1 cellular context compared by ENCODE assay signal in genomic region chr1:114757455-114758250, GRCh38.
TF ChIP-seq lines count a peak whose summit lies in the region.

CSDE1 (minus strand) TSS chr1:114757984; CDS start chr1:114739890, 18,094 bp downstream.

TF ChIP-seq in HepG2, 621 proteins besides CTCF, POLR2A, EP300 and RAD21 (continued from another document and continues in another):
- TF ChIP-seq, protein P1, sequence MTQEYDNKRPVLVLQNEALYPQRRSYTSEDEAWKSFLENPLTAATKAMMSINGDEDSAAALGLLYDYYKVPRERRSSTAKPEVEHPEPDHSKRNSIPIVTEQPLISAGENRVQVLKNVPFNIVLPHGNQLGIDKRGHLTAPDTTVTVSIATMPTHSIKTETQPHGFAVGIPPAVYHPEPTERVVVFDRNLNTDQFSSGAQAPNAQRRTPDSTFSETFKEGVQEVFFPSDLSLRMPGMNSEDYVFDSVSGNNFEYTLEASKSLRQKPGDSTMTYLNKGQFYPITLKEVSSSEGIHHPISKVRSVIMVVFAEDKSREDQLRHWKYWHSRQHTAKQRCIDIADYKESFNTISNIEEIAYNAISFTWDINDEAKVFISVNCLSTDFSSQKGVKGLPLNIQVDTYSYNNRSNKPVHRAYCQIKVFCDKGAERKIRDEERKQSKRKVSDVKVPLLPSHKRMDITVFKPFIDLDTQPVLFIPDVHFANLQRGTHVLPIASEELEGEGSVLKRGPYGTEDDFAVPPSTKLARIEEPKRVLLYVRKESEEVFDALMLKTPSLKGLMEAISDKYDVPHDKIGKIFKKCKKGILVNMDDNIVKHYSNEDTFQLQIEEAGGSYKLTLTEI (CRISPR knock-in tag; conservative IDR thresholded peaks at IDR 0.05), result no peak
- TF ChIP-seq TCF12 (IDR thresholded peaks at IDR 0.05), result no peak
- TF ChIP-seq TCF12 (CRISPR knock-in tag; IDR thresholded peaks at IDR 0.05), result 0 out of 2 replicates have a peak, but pooled peaks have one; percentile 58
- TF ChIP-seq TBP (CRISPR knock-in tag; IDR thresholded peaks at IDR 0.05), result 0 out of 2 replicates have a peak, but pooled peaks have one; percentile 9
- no peak for TF ChIP-seq ZNF530 (CRISPR knock-in tag; IDR thresholded peaks at IDR 0.05; ENCODE audit: low read depth)
- no peak; the same call in 1 of the 2 replicates for TF ChIP-seq ZBTB26 (CRISPR knock-in tag; IDR thresholded peaks at IDR 0.05; ENCODE audit: borderline replicate concordance)
- TF ChIP-seq POLR2AphosphoS2 (IDR thresholded peaks at IDR 0.05; ENCODE audit: low read depth, low read length), result peak; percentile 88; the same call in 1 of the 2 replicates
- no peak; the same call in 1 of the 2 replicates for TF ChIP-seq ZC3H13 (CRISPR knock-in tag; IDR thresholded peaks at IDR 0.05)
- no peak for TF ChIP-seq ONECUT2 (CRISPR knock-in tag; IDR thresholded peaks at IDR 0.05)
- TF ChIP-seq, protein P2, sequence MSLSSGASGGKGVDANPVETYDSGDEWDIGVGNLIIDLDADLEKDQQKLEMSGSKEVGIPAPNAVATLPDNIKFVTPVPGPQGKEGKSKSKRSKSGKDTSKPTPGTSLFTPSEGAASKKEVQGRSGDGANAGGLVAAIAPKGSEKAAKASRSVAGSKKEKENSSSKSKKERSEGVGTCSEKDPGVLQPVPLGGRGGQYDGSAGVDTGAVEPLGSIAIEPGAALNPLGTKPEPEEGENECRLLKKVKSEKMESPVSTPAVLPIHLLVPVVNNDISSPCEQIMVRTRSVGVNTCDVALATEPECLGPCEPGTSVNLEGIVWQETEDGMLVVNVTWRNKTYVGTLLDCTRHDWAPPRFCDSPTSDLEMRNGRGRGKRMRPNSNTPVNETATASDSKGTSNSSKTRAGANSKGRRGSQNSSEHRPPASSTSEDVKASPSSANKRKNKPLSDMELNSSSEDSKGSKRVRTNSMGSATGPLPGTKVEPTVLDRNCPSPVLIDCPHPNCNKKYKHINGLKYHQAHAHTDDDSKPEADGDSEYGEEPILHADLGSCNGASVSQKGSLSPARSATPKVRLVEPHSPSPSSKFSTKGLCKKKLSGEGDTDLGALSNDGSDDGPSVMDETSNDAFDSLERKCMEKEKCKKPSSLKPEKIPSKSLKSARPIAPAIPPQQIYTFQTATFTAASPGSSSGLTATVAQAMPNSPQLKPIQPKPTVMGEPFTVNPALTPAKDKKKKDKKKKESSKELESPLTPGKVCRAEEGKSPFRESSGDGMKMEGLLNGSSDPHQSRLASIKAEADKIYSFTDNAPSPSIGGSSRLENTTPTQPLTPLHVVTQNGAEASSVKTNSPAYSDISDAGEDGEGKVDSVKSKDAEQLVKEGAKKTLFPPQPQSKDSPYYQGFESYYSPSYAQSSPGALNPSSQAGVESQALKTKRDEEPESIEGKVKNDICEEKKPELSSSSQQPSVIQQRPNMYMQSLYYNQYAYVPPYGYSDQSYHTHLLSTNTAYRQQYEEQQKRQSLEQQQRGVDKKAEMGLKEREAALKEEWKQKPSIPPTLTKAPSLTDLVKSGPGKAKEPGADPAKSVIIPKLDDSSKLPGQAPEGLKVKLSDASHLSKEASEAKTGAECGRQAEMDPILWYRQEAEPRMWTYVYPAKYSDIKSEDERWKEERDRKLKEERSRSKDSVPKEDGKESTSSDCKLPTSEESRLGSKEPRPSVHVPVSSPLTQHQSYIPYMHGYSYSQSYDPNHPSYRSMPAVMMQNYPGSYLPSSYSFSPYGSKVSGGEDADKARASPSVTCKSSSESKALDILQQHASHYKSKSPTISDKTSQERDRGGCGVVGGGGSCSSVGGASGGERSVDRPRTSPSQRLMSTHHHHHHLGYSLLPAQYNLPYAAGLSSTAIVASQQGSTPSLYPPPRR (CRISPR knock-in tag; IDR thresholded peaks at IDR 0.05; ENCODE audit: borderline replicate concordance), result no peak
- TF ChIP-seq KDM6A (CRISPR knock-in tag; IDR thresholded peaks at IDR 0.05; ENCODE audit: low read depth), result no peak
- no peak for TF ChIP-seq NFIC (IDR thresholded peaks at IDR 0.05; ENCODE audit: low read length)
- TF ChIP-seq, protein P3, sequence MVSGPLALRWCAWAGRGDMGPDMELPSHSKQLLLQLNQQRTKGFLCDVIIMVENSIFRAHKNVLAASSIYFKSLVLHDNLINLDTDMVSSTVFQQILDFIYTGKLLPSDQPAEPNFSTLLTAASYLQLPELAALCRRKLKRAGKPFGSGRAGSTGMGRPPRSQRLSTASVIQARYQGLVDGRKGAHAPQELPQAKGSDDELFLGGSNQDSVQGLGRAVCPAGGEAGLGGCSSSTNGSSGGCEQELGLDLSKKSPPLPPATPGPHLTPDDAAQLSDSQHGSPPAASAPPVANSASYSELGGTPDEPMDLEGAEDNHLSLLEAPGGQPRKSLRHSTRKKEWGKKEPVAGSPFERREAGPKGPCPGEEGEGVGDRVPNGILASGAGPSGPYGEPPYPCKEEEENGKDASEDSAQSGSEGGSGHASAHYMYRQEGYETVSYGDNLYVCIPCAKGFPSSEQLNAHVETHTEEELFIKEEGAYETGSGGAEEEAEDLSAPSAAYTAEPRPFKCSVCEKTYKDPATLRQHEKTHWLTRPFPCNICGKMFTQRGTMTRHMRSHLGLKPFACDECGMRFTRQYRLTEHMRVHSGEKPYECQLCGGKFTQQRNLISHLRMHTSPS (CRISPR knock-in tag; IDR thresholded peaks at IDR 0.05; ENCODE audit: low read depth), result no peak
- TF ChIP-seq ELF1 (CRISPR knock-in tag; IDR thresholded peaks at IDR 0.05), result peak; percentile 51
- no peak for TF ChIP-seq FOXA1 (IDR thresholded peaks at IDR 0.05)
- TF ChIP-seq FOXA1 (CRISPR knock-in tag; IDR thresholded peaks at IDR 0.05), result peak; percentile 71
- TF ChIP-seq ATM (IDR thresholded peaks at IDR 0.05; ENCODE audit: borderline replicate concordance), result no peak
- no peak for TF ChIP-seq JUNB (CRISPR knock-in tag; IDR thresholded peaks at IDR 0.05; ENCODE audit: borderline replicate concordance)
- TF ChIP-seq HOXA7 (CRISPR knock-in tag; IDR thresholded peaks at IDR 0.05), result no peak
- no peak for TF ChIP-seq ZNF766 (CRISPR knock-in tag; IDR thresholded peaks at IDR 0.05; ENCODE audit: borderline replicate concordance)
- TF ChIP-seq, protein P4, sequence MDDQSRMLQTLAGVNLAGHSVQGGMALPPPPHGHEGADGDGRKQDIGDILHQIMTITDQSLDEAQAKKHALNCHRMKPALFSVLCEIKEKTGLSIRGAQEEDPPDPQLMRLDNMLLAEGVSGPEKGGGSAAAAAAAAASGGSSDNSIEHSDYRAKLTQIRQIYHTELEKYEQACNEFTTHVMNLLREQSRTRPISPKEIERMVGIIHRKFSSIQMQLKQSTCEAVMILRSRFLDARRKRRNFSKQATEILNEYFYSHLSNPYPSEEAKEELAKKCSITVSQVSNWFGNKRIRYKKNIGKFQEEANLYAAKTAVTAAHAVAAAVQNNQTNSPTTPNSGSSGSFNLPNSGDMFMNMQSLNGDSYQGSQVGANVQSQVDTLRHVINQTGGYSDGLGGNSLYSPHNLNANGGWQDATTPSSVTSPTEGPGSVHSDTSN (CRISPR knock-in tag; IDR thresholded peaks at IDR 0.05; ENCODE audit: borderline replicate concordance), result no peak
- TF ChIP-seq BATF2 (CRISPR knock-in tag; IDR thresholded peaks at IDR 0.05), result peak; percentile 77
- TF ChIP-seq, protein P5, sequence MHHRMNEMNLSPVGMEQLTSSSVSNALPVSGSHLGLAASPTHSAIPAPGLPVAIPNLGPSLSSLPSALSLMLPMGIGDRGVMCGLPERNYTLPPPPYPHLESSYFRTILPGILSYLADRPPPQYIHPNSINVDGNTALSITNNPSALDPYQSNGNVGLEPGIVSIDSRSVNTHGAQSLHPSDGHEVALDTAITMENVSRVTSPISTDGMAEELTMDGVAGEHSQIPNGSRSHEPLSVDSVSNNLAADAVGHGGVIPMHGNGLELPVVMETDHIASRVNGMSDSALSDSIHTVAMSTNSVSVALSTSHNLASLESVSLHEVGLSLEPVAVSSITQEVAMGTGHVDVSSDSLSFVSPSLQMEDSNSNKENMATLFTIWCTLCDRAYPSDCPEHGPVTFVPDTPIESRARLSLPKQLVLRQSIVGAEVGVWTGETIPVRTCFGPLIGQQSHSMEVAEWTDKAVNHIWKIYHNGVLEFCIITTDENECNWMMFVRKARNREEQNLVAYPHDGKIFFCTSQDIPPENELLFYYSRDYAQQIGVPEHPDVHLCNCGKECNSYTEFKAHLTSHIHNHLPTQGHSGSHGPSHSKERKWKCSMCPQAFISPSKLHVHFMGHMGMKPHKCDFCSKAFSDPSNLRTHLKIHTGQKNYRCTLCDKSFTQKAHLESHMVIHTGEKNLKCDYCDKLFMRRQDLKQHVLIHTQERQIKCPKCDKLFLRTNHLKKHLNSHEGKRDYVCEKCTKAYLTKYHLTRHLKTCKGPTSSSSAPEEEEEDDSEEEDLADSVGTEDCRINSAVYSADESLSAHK (CRISPR knock-in tag; IDR thresholded peaks at IDR 0.05; ENCODE audit: borderline replicate concordance), result no peak
- no peak for TF ChIP-seq ZNF468 (CRISPR knock-in tag; IDR thresholded peaks at IDR 0.05)
- no peak for TF ChIP-seq NR2F6 (IDR thresholded peaks at IDR 0.05)
- no peak for TF ChIP-seq NR2F6 (CRISPR knock-in tag; IDR thresholded peaks at IDR 0.05)
- no peak for TF ChIP-seq CHD4 (IDR thresholded peaks at IDR 0.05; ENCODE audit: borderline replicate concordance, low read length)
- TF ChIP-seq CHCHD3 (CRISPR knock-in tag; IDR thresholded peaks at IDR 0.05), result 0 out of 2 replicates have a peak, but pooled peaks have one; percentile 23
- no peak for TF ChIP-seq ZFYVE20 (CRISPR knock-in tag; IDR thresholded peaks at IDR 0.05; ENCODE audit: borderline replicate concordance, low read depth)
- TF ChIP-seq MTA1 (CRISPR knock-in tag; IDR thresholded peaks at IDR 0.05; ENCODE audit: borderline replicate concordance), result no peak
- peak; percentile 39 for TF ChIP-seq SOX5 (CRISPR knock-in tag; IDR thresholded peaks at IDR 0.05; ENCODE audit: borderline replicate concordance)
- TF ChIP-seq EZH2 (conservative IDR thresholded peaks at IDR 0.05; ENCODE audit: low read depth, low read length), result no peak
- TF ChIP-seq ZNF234 (CRISPR knock-in tag; conservative IDR thresholded peaks at IDR 0.05), result no peak
- TF ChIP-seq MNT (IDR thresholded peaks at IDR 0.05), result peak; percentile 64
- no peak for TF ChIP-seq PRMT3 (CRISPR knock-in tag; IDR thresholded peaks at IDR 0.05; ENCODE audit: borderline replicate concordance, low read depth)
- TF ChIP-seq ZNF33A (CRISPR knock-in tag; IDR thresholded peaks at IDR 0.05; ENCODE audit: borderline replicate concordance), result no peak
- TF ChIP-seq RFX1 (IDR thresholded peaks at IDR 0.05), result no peak
- TF ChIP-seq, protein P6, sequence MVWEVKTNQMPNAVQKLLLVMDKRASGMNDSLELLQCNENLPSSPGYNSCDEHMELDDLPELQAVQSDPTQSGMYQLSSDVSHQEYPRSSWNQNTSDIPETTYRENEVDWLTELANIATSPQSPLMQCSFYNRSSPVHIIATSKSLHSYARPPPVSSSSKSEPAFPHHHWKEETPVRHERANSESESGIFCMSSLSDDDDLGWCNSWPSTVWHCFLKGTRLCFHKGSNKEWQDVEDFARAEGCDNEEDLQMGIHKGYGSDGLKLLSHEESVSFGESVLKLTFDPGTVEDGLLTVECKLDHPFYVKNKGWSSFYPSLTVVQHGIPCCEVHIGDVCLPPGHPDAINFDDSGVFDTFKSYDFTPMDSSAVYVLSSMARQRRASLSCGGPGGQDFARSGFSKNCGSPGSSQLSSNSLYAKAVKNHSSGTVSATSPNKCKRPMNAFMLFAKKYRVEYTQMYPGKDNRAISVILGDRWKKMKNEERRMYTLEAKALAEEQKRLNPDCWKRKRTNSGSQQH (CRISPR knock-in tag; IDR thresholded peaks at IDR 0.05; ENCODE audit: low read depth), result peak; percentile 92
- TF ChIP-seq ZNF34 (CRISPR knock-in tag; IDR thresholded peaks at IDR 0.05; ENCODE audit: borderline replicate concordance), result no peak
- no peak for TF ChIP-seq SP2 (CRISPR knock-in tag; IDR thresholded peaks at IDR 0.05)
- TF ChIP-seq TBL1XR1 (IDR thresholded peaks at IDR 0.05; ENCODE audit: borderline replicate concordance, low read length, partially characterized antibody), result no peak
- TF ChIP-seq, protein P7, sequence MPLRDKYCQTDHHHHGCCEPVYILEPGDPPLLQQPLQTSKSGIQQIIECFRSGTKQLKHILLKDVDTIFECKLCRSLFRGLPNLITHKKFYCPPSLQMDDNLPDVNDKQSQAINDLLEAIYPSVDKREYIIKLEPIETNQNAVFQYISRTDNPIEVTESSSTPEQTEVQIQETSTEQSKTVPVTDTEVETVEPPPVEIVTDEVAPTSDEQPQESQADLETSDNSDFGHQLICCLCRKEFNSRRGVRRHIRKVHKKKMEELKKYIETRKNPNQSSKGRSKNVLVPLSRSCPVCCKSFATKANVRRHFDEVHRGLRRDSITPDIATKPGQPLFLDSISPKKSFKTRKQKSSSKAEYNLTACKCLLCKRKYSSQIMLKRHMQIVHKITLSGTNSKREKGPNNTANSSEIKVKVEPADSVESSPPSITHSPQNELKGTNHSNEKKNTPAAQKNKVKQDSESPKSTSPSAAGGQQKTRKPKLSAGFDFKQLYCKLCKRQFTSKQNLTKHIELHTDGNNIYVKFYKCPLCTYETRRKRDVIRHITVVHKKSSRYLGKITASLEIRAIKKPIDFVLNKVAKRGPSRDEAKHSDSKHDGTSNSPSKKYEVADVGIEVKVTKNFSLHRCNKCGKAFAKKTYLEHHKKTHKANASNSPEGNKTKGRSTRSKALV (CRISPR knock-in tag; IDR thresholded peaks at IDR 0.05), result no peak; the same call in 1 of the 2 replicates
